Comparison of ENCODE assay signal across 9 cellular contexts in the genomic region with DNA sequence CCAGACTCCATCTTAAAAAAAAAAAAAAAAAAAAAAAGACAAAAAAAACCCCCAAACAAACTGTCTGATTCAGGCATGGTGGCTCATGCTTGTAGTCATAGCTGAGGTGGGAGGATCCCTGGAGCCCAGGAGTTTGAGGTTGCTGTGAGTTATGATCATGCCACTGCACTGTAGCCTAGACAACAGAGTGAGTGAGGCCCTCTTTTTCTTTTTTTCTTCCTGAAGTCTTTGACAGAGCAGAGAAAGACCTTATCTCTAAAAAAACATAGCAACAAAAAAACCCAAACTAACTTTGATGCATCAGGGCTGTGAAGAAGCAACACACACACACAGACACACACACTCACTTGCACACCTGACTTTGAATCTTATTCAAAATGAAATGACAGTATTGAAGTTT.
DNase-seq lines count a peak whose midpoint lies in the region; ATAC-seq and TF ChIP-seq lines count a peak whose summit lies in the region.
"Had no signal": no experiment of that assay in that cellular context is flagged by ENCODE, and none has a peak within 500 bp of the region (broad histone marks: within the 10 kb centered on the region; RNA-seq: fewer than 3 reads in every experiment).

No MANE protein-coding gene starts in this region.

- TF ChIP-seq CTCF in GM13976 (IDR thresholded peaks at IDR 0.05; ENCODE audit: borderline replicate concordance, control extremely low read depth, extremely low read depth, insufficient read depth, missing control alignments): no peak

- peaks cover 69% of the 10 kb centered on the region for H3K4me1 Mint-ChIP-seq in activated naive CD8-positive, alpha-beta T cell treated with anti-CD3 and anti-CD28 coated beads, Interleukin-2, amount 50 U/mL, for 24 hours

- no peaks in the 10 kb centered on the region for H3K9me3 Mint-ChIP-seq in activated naive CD8-positive, alpha-beta T cell treated with anti-CD3 and anti-CD28 coated beads, Interleukin-2, amount 50 U/mL, for 24 hours

- in situ Hi-C loops in GM13976 (cut with MboI; ENCODE audit: low sequenced_read_pairs, unreplicated experiment): no loop called here

- ATAC-seq in GM18868 (IDR thresholded peaks at IDR 0.05; ENCODE audit: unreplicated experiment): peak; percentile 62
- ATAC-seq in activated naive CD8-positive, alpha-beta T cell treated with anti-CD3 and anti-CD28 coated beads, Interleukin-2, amount 50 U/mL, for 24 hours: peak; percentile 86

- no peaks in the 10 kb centered on the region for H3K36me3 Mint-ChIP-seq in activated naive CD8-positive, alpha-beta T cell treated with anti-CD3 and anti-CD28 coated beads, Interleukin-2, amount 50 U/mL, for 24 hours (ENCODE audit: low read depth)

- peak overlapping the region; percentile 83 for H3K27ac Mint-ChIP-seq in activated naive CD8-positive, alpha-beta T cell treated with anti-CD3 and anti-CD28 coated beads, Interleukin-2, amount 50 U/mL, for 24 hours
- H3K27ac Mint-ChIP-seq: dendritic cell treated with granulocyte-macrophage colony-stimulating factor and Interleukin-4, amounts not matched to agents 40 ng/mL and 50 ng/mL, for 4 days had no signal

- no peaks in the 10 kb centered on the region for H3K27me3 Mint-ChIP-seq in activated naive CD8-positive, alpha-beta T cell treated with anti-CD3 and anti-CD28 coated beads, Interleukin-2, amount 50 U/mL, for 24 hours
- H3K27me3 Mint-ChIP-seq: dendritic cell treated with granulocyte-macrophage colony-stimulating factor and Interleukin-4, amounts not matched to agents 40 ng/mL and 50 ng/mL, for 4 days had no signal

- no peak overlapping the region for H3K4me3 Mint-ChIP-seq in activated naive CD8-positive, alpha-beta T cell treated with anti-CD3 and anti-CD28 coated beads, Interleukin-2, amount 50 U/mL, for 24 hours
- H3K4me3 Mint-ChIP-seq: dendritic cell treated with granulocyte-macrophage colony-stimulating factor and Interleukin-4, amounts not matched to agents 40 ng/mL and 50 ng/mL, for 4 days had no signal

- DNase-seq in RKO (ENCODE audit: low spot score): peak; percentile 87
- peak; percentile 48 for DNase-seq in activated naive CD8-positive, alpha-beta T cell treated with anti-CD3 and anti-CD28 coated beads, Interleukin-2, amount 50 U/mL, for 24 hours
- peak; percentile 38 to 59 (median 38) for DNase-seq in stimulated activated CD4-positive, alpha-beta T cell treated with anti-CD3 and anti-CD28 coated beads, Interleukin-12 subunit alpha, Interleukin-12 subunit beta, amount 100 ng/mL, for 48 hours (ENCODE audit: low read depth in 2 of 3, low spot score in 1 of 3)
- DNase-seq in NCI-H146 (lab: John Stamatoyannopoulos, UW): no peak
- no peak for DNase-seq in NCI-H1930 (lab: John Stamatoyannopoulos, UW)
- DNase-seq in HPDE6-E6E7 (ENCODE audit: extremely low spot score): no peak
- no peak for DNase-seq in GM13976 (ENCODE audit: low spot score)

Comparison
In these comparisons a context has a peak if more than half of its experiments do, and no peak if none do; other contexts are left out.
1. DNase-seq: peak in RKO (single experiment), activated naive CD8-positive, alpha-beta T cell treated with anti-CD3 and anti-CD28 coated beads, Interleukin-2, amount 50 U/mL, for 24 hours (single experiment) and stimulated activated CD4-positive, alpha-beta T cell treated with anti-CD3 and anti-CD28 coated beads, Interleukin-12 subunit alpha, Interleukin-12 subunit beta, amount 100 ng/mL, for 48 hours (3 of 3); none in NCI-H146 (single experiment), NCI-H1930 (0 of 2), HPDE6-E6E7 (single experiment) and GM13976 (single experiment).